Comparison of ENCODE assay signal across 8 cellular contexts in the genomic region with DNA sequence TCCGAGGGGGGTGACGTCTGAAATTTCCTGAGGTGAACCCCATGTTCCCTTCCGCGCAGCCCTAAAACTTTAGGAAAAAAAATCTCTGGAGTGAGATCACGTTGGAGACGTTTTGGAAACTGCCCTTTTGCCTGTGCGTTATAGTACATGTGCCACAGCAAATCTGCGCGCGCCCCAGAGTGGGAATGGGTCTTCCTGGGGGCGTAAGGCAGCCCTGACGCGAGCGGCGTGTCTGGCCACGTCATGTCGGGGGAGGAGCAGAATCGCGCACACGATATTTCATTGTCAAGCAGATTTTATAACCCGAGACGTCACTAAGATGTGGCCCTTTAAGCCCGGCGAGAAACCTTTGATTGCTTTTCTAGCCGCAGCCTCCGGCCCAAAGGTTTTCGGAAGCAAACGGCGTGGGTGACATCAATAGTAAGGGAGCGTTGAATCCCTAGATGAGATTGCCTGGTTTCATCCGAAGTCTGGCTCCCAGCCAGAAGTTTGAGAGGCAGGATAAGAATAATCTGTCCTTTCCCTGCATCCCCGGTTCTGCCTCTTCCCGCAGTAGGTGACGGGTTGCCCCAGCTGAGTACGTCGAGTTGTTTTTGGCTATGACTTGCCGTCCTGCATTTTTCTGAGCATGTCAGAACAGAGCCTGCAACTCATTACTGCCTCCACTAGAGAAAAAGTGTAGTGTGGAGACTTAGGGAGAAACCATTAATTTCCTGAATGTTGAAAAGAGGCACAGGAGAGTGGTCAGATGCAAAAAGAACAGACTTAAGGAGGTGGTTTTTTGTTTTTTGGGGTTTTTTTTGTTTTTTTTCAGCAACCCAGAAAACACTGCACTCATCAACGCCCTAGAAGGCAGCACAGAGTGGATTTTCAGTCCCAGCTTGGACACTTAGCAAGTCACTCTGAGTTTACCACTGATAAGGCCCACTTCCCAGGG. TPM values are rescaled to one million over a fixed set of nuclear protein-coding genes. Genes with fewer than 3 reads are reported as not detected.
DNase-seq lines count a peak whose midpoint lies in the region; ATAC-seq and TF ChIP-seq lines count a peak whose summit lies in the region.

No MANE protein-coding gene starts in this region.

- POLR2A ChIA-PET in CD4-positive, alpha-beta T cell (lab: Charles Lee), result interaction anchor here (0.5 to 3.0 kb wide), 31 partner anchors 8 to 1568 kb away, joined by 3 to 24 read pairs (median 4); a partner anchor contains a TSS

- peak in 9 of 10 experiments; percentile 77 to 93 (median 85) for DNase-seq in CD4-positive, alpha-beta T cell
- DNase-seq in NCI-H748 (lab: John Stamatoyannopoulos, UW; ENCODE audit: unreplicated experiment) (peak; percentile 91), lung microvascular endothelial cell (ENCODE audit: low read depth in 2 of 2) (peak; percentile 97)
- DNase-seq in activated CD4-positive, alpha-beta T cell treated with anti-CD3 and anti-CD28 coated beads, Interleukin-2, amount 50 U/mL, for 24 hours (ENCODE audit: low read depth in 1 of 2, low spot score in 1 of 2), result peak; percentile 86 to 87
- DNase-seq in stimulated activated CD4-positive, alpha-beta T cell treated with anti-CD3 and anti-CD28 coated beads, TNF-alpha, amount 100 ng/mL, for 4 hours (ENCODE audit: low read depth in 3 of 3), result peak; percentile 77 to 78 (median 78)

- peak overlapping the region; percentile 64 for H3K4me3 ChIP-seq in ectodermal cell (ENCODE audit: insufficient read depth, low read depth, low read length)

- peak overlapping the region; percentile 90 for H3K4me3 Mint-ChIP-seq in CD4-positive, alpha-beta T cell

- peak; percentile 77 for ATAC-seq in CD4-positive, alpha-beta T cell (ENCODE audit: poor library complexity)
- ATAC-seq in GM19395 (IDR thresholded peaks at IDR 0.05; ENCODE audit: unreplicated experiment), result peak; percentile 60
- ATAC-seq in HG03558 (IDR thresholded peaks at IDR 0.05; ENCODE audit: extremely low read depth, unreplicated experiment), result peak; percentile 23

- no peaks in the 10 kb centered on the region for H3K9me3 ChIP-seq in CD4-positive, alpha-beta T cell (ENCODE audit: control insufficient read depth, low read length)
- no peaks in the 10 kb centered on the region for H3K9me3 ChIP-seq in ectodermal cell (ENCODE audit: control insufficient read depth, low read length)

- peak overlapping the region; percentile 98 for H3K27ac Mint-ChIP-seq in CD4-positive, alpha-beta T cell

- CTCF ChIA-PET in CD4-positive, alpha-beta T cell (lab: Charles Lee), result interaction anchor here (0.8 to 3.9 kb wide), 15 partner anchors 11 to 177 kb away, joined by 3 to 38 read pairs (median 4); a partner anchor contains a TSS

- H3K27me3 Mint-ChIP-seq in CD4-positive, alpha-beta T cell, result no peaks in the 10 kb centered on the region

- H3K36me3 Mint-ChIP-seq in CD4-positive, alpha-beta T cell (ENCODE audit: low read depth), result peaks cover 15% of the 10 kb centered on the region

- intact Hi-C loops in CD4-positive, alpha-beta T cell (cut with DNase I, micrococcal nuclease), result loop anchor here (1.0 to 2.0 kb wide), 9 partner anchors 18 to 379 kb away; a partner anchor contains a TSS

- peaks cover 66% of the 10 kb centered on the region for H3K4me1 Mint-ChIP-seq in CD4-positive, alpha-beta T cell (ENCODE audit: low read depth)

- H3K9me3 Mint-ChIP-seq in CD4-positive, alpha-beta T cell, result no peaks in the 10 kb centered on the region

- TF ChIP-seq CTCF in CD4-positive, alpha-beta T cell (IDR thresholded peaks at IDR 0.05), result peak; percentile 28

- peaks cover 22% of the 10 kb centered on the region for H3K4me1 ChIP-seq in ectodermal cell (ENCODE audit: control insufficient read depth, insufficient read depth, low read length)

- H3K27ac ChIP-seq in CD4-positive, alpha-beta T cell (ENCODE audit: low read depth, low read length), result peak overlapping the region; percentile 98
- peak overlapping the region; percentile 95 for H3K27ac ChIP-seq in ectodermal cell (ENCODE audit: insufficient read depth, low read depth, low read length, poor library complexity, severe bottlenecking)

- H3K27me3 ChIP-seq in CD4-positive, alpha-beta T cell (ENCODE audit: control insufficient read depth, insufficient read depth, low read length), result no peaks in the 10 kb centered on the region
- H3K27me3 ChIP-seq in ectodermal cell (ENCODE audit: control insufficient read depth, insufficient read depth, low read length, poor library complexity, severe bottlenecking), result no peaks in the 10 kb centered on the region

- WGBS in ectodermal cell, 2 experiments, result 2 to 3% methylated on average over 38 of the region's 38 CpGs

- H3K36me3 ChIP-seq in ectodermal cell (ENCODE audit: control insufficient read depth, insufficient read depth, low read length), result no peaks in the 10 kb centered on the region

RNA-seq across cellular contexts. Expression of a gene that starts 0.8 kb away (rescaled TPM):
- 1 to 10 TPM; 6.6 to 7.4 TPM for total RNA-seq in CD4-positive, alpha-beta T cell
- polyA plus RNA-seq in ectodermal cell (2013, experiment 1 of 4), result 40.4 TPM
- polyA plus RNA-seq in ectodermal cell (2013, experiment 2 of 4), result 38.0 TPM
- polyA plus RNA-seq in ectodermal cell (2013, experiment 3 of 4), result 31.1 TPM
- 33.5 TPM for polyA plus RNA-seq in ectodermal cell (2013, experiment 4 of 4)
- 7.6 and 13.9 TPM in 2 replicates for total RNA-seq in lung microvascular endothelial cell

RNA-seq across cellular contexts. Expression of a gene that starts 18.6 kb away (rescaled TPM):
- total RNA-seq in CD4-positive, alpha-beta T cell, result 100 to 1,000 TPM; 434 to 440 TPM
- 79.7 TPM for polyA plus RNA-seq in ectodermal cell (2013, experiment 1 of 4)
- 98.5 TPM for polyA plus RNA-seq in ectodermal cell (2013, experiment 2 of 4)
- polyA plus RNA-seq in ectodermal cell (2013, experiment 3 of 4), result 57.5 TPM
- polyA plus RNA-seq in ectodermal cell (2013, experiment 4 of 4), result 67.6 TPM
- total RNA-seq in lung microvascular endothelial cell, result 83.9 and 85.2 TPM in 2 replicates

RNA-seq across cellular contexts. Expression of a gene that starts 24.3 kb away (rescaled TPM):
- total RNA-seq in CD4-positive, alpha-beta T cell, result 10 to 100 TPM; 30.3 to 32.8 TPM
- polyA plus RNA-seq in ectodermal cell (2013, experiment 1 of 4), result 64.5 TPM
- polyA plus RNA-seq in ectodermal cell (2013, experiment 2 of 4), result 69.0 TPM
- 48.8 TPM for polyA plus RNA-seq in ectodermal cell (2013, experiment 3 of 4)
- polyA plus RNA-seq in ectodermal cell (2013, experiment 4 of 4), result 49.3 TPM
- 20.5 and 42.5 TPM in 2 replicates for total RNA-seq in lung microvascular endothelial cell

RNA-seq across cellular contexts. Expression of a gene that starts 33.2 kb away (rescaled TPM):
- total RNA-seq in CD4-positive, alpha-beta T cell, result 10 to 100 TPM; 59.9 to 60.0 TPM
- polyA plus RNA-seq in ectodermal cell (2013, experiment 1 of 4), result 185 TPM
- 176 TPM for polyA plus RNA-seq in ectodermal cell (2013, experiment 2 of 4)
- 110 TPM for polyA plus RNA-seq in ectodermal cell (2013, experiment 3 of 4)
- polyA plus RNA-seq in ectodermal cell (2013, experiment 4 of 4), result 131 TPM
- total RNA-seq in lung microvascular endothelial cell, result 175 and 321 TPM in 2 replicates

RNA-seq across cellular contexts. Expression of a gene that starts 37.2 kb away (rescaled TPM):
- total RNA-seq in CD4-positive, alpha-beta T cell, result 1 to 10 TPM; 1.4 to 3.9 TPM
- polyA plus RNA-seq in ectodermal cell (2013, experiment 1 of 4), result 267 TPM
- polyA plus RNA-seq in ectodermal cell (2013, experiment 2 of 4), result 261 TPM
- 286 TPM for polyA plus RNA-seq in ectodermal cell (2013, experiment 3 of 4)
- 304 TPM for polyA plus RNA-seq in ectodermal cell (2013, experiment 4 of 4)
- total RNA-seq in lung microvascular endothelial cell, result 30.4 and 54.5 TPM in 2 replicates

Comparison
In these comparisons a context has a peak if more than half of its experiments do, and no peak if none do; other contexts are left out.
1. Peak in every context shown above with its lines: DNase-seq, ATAC-seq, H3K4me3 ChIP-seq and H3K27ac ChIP-seq.
2. ATAC-seq: peak in every context shown above with its lines; median percentile 77 in CD4-positive, alpha-beta T cell; 60 in GM19395; 23 in HG03558.